Comparison of ENCODE assay signal across 26 cellular contexts in genomic region chr2:529852-530251, GRCh38.
DNase-seq lines count a peak whose midpoint lies in the region; ATAC-seq, FAIRE-seq and TF ChIP-seq lines count a peak whose summit lies in the region.
"Had no signal": no experiment of that assay in that cellular context is flagged by ENCODE, and none has a peak within 500 bp of the region (broad histone marks: within the 10 kb centered on the region; RNA-seq: fewer than 3 reads in every experiment).

No MANE protein-coding gene starts in this region.

- ATAC-seq in CD8-positive, alpha-beta T cell = no peak
- ATAC-seq in stimulated activated naive CD8-positive, alpha-beta T cell treated with anti-CD3 and anti-CD28 coated beads, Interleukin-15, amount 100 ng/mL, for 72 hours = no peak
- no peak for ATAC-seq in activated CD4-positive, alpha-beta T cell treated with anti-CD3 and anti-CD28 coated beads for 36 hours
- ATAC-seq: A549 had no signal

- H3K79me2 ChIP-seq in KMS-11 (ENCODE audit: insufficient read depth, low read depth) = no peaks in the 10 kb centered on the region

- no peaks in the 10 kb centered on the region for H4K20me1 ChIP-seq in KMS-11 (ENCODE audit: insufficient read depth)
- H4K20me1 ChIP-seq: BLaER1; BLaER1 treated with 17β-estradiol and CSF1 and Interleukin-3, amounts not matched to agents 10 nM and 100 nM had no signal

- H3K9ac ChIP-seq in KMS-11 = no peak overlapping the region
- H3K9ac ChIP-seq: BLaER1; BLaER1 treated with 17β-estradiol and CSF1 and Interleukin-3, amounts not matched to agents 10 nM and 100 nM had no signal

- no peaks in the 10 kb centered on the region for H3K36me3 Mint-ChIP-seq in CD8-positive, alpha-beta T cell
- no peaks in the 10 kb centered on the region for H3K36me3 Mint-ChIP-seq in Calu3 (ENCODE audit: insufficient read depth, unreplicated experiment)
- no peaks in the 10 kb centered on the region for H3K36me3 Mint-ChIP-seq in activated CD4-positive, alpha-beta T cell treated with anti-CD3 and anti-CD28 coated beads for 36 hours (ENCODE audit: low read depth)
- H3K36me3 Mint-ChIP-seq: CD14-positive monocyte; CD4-positive, alpha-beta memory T cell; CD4-positive, CD25-positive, alpha-beta regulatory T cell had no signal

- H3K4me3 ChIP-seq in CD8-positive, alpha-beta T cell (ENCODE audit: low read depth, low read length) = no peak overlapping the region
- no peak overlapping the region for H3K4me3 ChIP-seq in HEK293 (ENCODE audit: low read depth, low read length)
- H3K4me3 ChIP-seq in KMS-11 (IDR thresholded peaks at IDR 0.05; ENCODE audit: insufficient read depth, low read depth, low read length) = no peak overlapping the region
- H3K4me3 ChIP-seq: A549; BLaER1; BLaER1 treated with 17β-estradiol and CSF1 and Interleukin-3, amounts not matched to agents 10 nM and 100 nM had no signal

- FAIRE-seq in urothelium cell line (lab: Jason Lieb, UNC) = no peak
- FAIRE-seq: A549, D721Med had no signal

- peak; percentile 35 for TF ChIP-seq CTCF in CD8-positive, alpha-beta T cell (IDR thresholded peaks at IDR 0.05)
- TF ChIP-seq CTCF in Calu3 (IDR thresholded peaks at IDR 0.05; ENCODE audit: unreplicated experiment) = no peak
- no peak for TF ChIP-seq CTCF in HEK293 (tag by site-specific recombination; IDR thresholded peaks at IDR 0.05)
- peak; percentile 22; the same call in 1 of the 2 replicates for TF ChIP-seq CTCF in KMS-11 (conservative IDR thresholded peaks at IDR 0.05; ENCODE audit: low read depth, low read length)

- peaks cover 11% of the 10 kb centered on the region for H3K9me3 Mint-ChIP-seq in CD8-positive, alpha-beta T cell
- H3K9me3 Mint-ChIP-seq in Calu3 (ENCODE audit: low read depth, unreplicated experiment) = no peaks in the 10 kb centered on the region
- no peaks in the 10 kb centered on the region for H3K9me3 Mint-ChIP-seq in stimulated activated naive CD8-positive, alpha-beta T cell treated with anti-CD3 and anti-CD28 coated beads, Interleukin-15, amount 100 ng/mL, for 72 hours
- peaks cover 9% of the 10 kb centered on the region for H3K9me3 Mint-ChIP-seq in activated CD4-positive, alpha-beta T cell treated with anti-CD3 and anti-CD28 coated beads for 36 hours (ENCODE audit: low read depth)

- no peaks in the 10 kb centered on the region for H3K9me3 ChIP-seq in CD8-positive, alpha-beta T cell (ENCODE audit: low read length)
- H3K9me3 ChIP-seq in HEK293 (ENCODE audit: control insufficient read depth, insufficient read depth, low read depth, low read length) = no peaks in the 10 kb centered on the region
- H3K9me3 ChIP-seq: BE2C, BLaER1 had no signal

- H2AFZ ChIP-seq in KMS-11 (ENCODE audit: low read depth) = no peak overlapping the region

- no peaks in the 10 kb centered on the region for H3K4me1 ChIP-seq in CD8-positive, alpha-beta T cell (ENCODE audit: insufficient read depth, low read length)
- H3K4me1 ChIP-seq in HEK293 (ENCODE audit: control insufficient read depth, insufficient read depth, low read length) = no peaks in the 10 kb centered on the region
- no peaks in the 10 kb centered on the region for H3K4me1 ChIP-seq in KMS-11 (ENCODE audit: low read depth, poor library complexity, severe bottlenecking)
- H3K4me1 ChIP-seq: A549, BE2C, Caco-2 had no signal

- POLR2A ChIA-PET in CD8-positive, alpha-beta T cell (lab: Charles Lee) = no interaction called here
- POLR2A ChIA-PET in HEK293 (lab: Yijun Ruan, JAX) = no interaction called here
- POLR2A ChIA-PET in activated CD4-positive, alpha-beta T cell treated with anti-CD3 and anti-CD28 coated beads for 36 hours (lab: Charles Lee) = no interaction called here

- CTCF ChIA-PET in CD8-positive, alpha-beta T cell (lab: Charles Lee) = interaction anchor here (0.8 to 2.5 kb wide), 12 partner anchors 100 to 1021 kb away, joined by 3 to 33 read pairs (median 5); no protein-coding TSS in a partner anchor
- CTCF ChIA-PET in Calu3 (lab: Charles Lee) = interaction anchor here (0.6 to 1.2 kb wide), 2 partner anchors 104 to 1016 kb away, joined by 3 read pairs; no protein-coding TSS in a partner anchor
- CTCF ChIA-PET in HEK293 (lab: Yijun Ruan, JAX) = interaction anchor here (0.6 to 2.5 kb wide), 15 partner anchors 15 to 1240 kb away, joined by 3 to 27 read pairs (median 4); no protein-coding TSS in a partner anchor
- CTCF ChIA-PET in activated CD4-positive, alpha-beta T cell treated with anti-CD3 and anti-CD28 coated beads for 36 hours (lab: Charles Lee) = interaction anchor here (0.9 to 1.8 kb wide), 6 partner anchors 10 to 1021 kb away, joined by 3 to 7 read pairs (median 3); no protein-coding TSS in a partner anchor

- no TSS peak for BruUV-seq in Calu3 (replicated peaks; lab: Mats Ljungman, UMichigan)

- peaks cover 3% of the 10 kb centered on the region for H3K4me1 Mint-ChIP-seq in CD8-positive, alpha-beta T cell (ENCODE audit: low read depth)
- H3K4me1 Mint-ChIP-seq in Calu3 (ENCODE audit: low read depth, unreplicated experiment) = no peaks in the 10 kb centered on the region
- H3K4me1 Mint-ChIP-seq in stimulated activated naive CD8-positive, alpha-beta T cell treated with anti-CD3 and anti-CD28 coated beads, Interleukin-15, amount 100 ng/mL, for 72 hours = no peaks in the 10 kb centered on the region
- no peaks in the 10 kb centered on the region for H3K4me1 Mint-ChIP-seq in activated CD4-positive, alpha-beta T cell treated with anti-CD3 and anti-CD28 coated beads for 36 hours
- H3K4me1 Mint-ChIP-seq: B cell; CD14-positive monocyte; CD4-positive, alpha-beta memory T cell; CD4-positive, CD25-positive, alpha-beta regulatory T cell; CD8-positive, alpha-beta memory T cell had no signal

- H3K4me3 Mint-ChIP-seq in CD8-positive, alpha-beta T cell = no peak overlapping the region
- no peak overlapping the region for H3K4me3 Mint-ChIP-seq in Calu3 (ENCODE audit: low read depth, unreplicated experiment)
- H3K4me3 Mint-ChIP-seq in stimulated activated naive CD8-positive, alpha-beta T cell treated with anti-CD3 and anti-CD28 coated beads, Interleukin-15, amount 100 ng/mL, for 72 hours = no peak overlapping the region
- no peak overlapping the region for H3K4me3 Mint-ChIP-seq in activated CD4-positive, alpha-beta T cell treated with anti-CD3 and anti-CD28 coated beads for 36 hours
- H3K4me3 Mint-ChIP-seq: B cell; CD14-positive monocyte; CD4-positive, alpha-beta memory T cell; CD4-positive, alpha-beta T cell; CD4-positive, CD25-positive, alpha-beta regulatory T cell; CD8-positive, alpha-beta memory T cell had no signal

- H3K27me3 ChIP-seq in CD8-positive, alpha-beta T cell (ENCODE audit: insufficient read depth, low read length) = no peaks in the 10 kb centered on the region
- no peaks in the 10 kb centered on the region for H3K27me3 ChIP-seq in KMS-11 (ENCODE audit: insufficient read depth, low read depth)
- H3K27me3 ChIP-seq: BE2C; BLaER1; BLaER1 treated with 17β-estradiol and CSF1 and Interleukin-3, amounts not matched to agents 10 nM and 100 nM had no signal

- H3K36me3 ChIP-seq in CD8-positive, alpha-beta T cell (ENCODE audit: insufficient read depth, low read length) = no peaks in the 10 kb centered on the region
- H3K36me3 ChIP-seq in HEK293 (ENCODE audit: control insufficient read depth in 2 of 2, insufficient read depth in 1 of 2, low read length in 2 of 2) (no peaks in the 10 kb centered on the region), KMS-11 (ENCODE audit: insufficient read depth) (no peaks in the 10 kb centered on the region)
- H3K36me3 ChIP-seq: BE2C; BLaER1; BLaER1 treated with 17β-estradiol and CSF1 and Interleukin-3, amounts not matched to agents 10 nM and 100 nM had no signal

- no peak for DNase-seq in CD8-positive, alpha-beta T cell
- DNase-seq in Calu3 (no peak), C1 segment of cervical spinal cord (lab: John Stamatoyannopoulos, UW) (no peak), urothelium cell line (ENCODE audit: low spot score) (no peak)
- no peak for DNase-seq in stimulated activated naive CD8-positive, alpha-beta T cell treated with anti-CD3 and anti-CD28 coated beads, Interleukin-15, amount 100 ng/mL, for 72 hours
- no peak for DNase-seq in activated CD4-positive, alpha-beta T cell treated with anti-CD3 and anti-CD28 coated beads for 36 hours
- DNase-seq: 8988T; Caco-2; CD4-positive, alpha-beta T cell; DMS 273 treated with DMSO at 0.1 percent for 48 hours; DMS79; EL had no signal

- no peak overlapping the region for H3K27ac Mint-ChIP-seq in CD8-positive, alpha-beta T cell
- H3K27ac Mint-ChIP-seq in Calu3 (ENCODE audit: unreplicated experiment) = peak overlapping the region; percentile 4
- H3K27ac Mint-ChIP-seq in stimulated activated naive CD8-positive, alpha-beta T cell treated with anti-CD3 and anti-CD28 coated beads, Interleukin-15, amount 100 ng/mL, for 72 hours = no peak overlapping the region
- no peak overlapping the region for H3K27ac Mint-ChIP-seq in activated CD4-positive, alpha-beta T cell treated with anti-CD3 and anti-CD28 coated beads for 36 hours
- H3K27ac Mint-ChIP-seq: B cell; CD14-positive monocyte; CD4-positive, alpha-beta memory T cell; CD4-positive, alpha-beta T cell; CD4-positive, CD25-positive, alpha-beta regulatory T cell; CD8-positive, alpha-beta memory T cell had no signal

- no peak overlapping the region for H3K27ac ChIP-seq in CD8-positive, alpha-beta T cell (ENCODE audit: low read depth, low read length)
- H3K27ac ChIP-seq in HEK293 (ENCODE audit: extremely low read depth, low read depth, low read length) (no peak overlapping the region), KMS-11 (no peak overlapping the region)
- H3K27ac ChIP-seq: 22Rv1; A549; BLaER1; BLaER1 treated with 17β-estradiol and CSF1 and Interleukin-3, amounts not matched to agents 10 nM and 100 nM; C4-2B had no signal

- peaks cover 6% of the 10 kb centered on the region for H3K27me3 Mint-ChIP-seq in CD8-positive, alpha-beta T cell (ENCODE audit: low read depth)
- H3K27me3 Mint-ChIP-seq in Calu3 (ENCODE audit: unreplicated experiment) = no peaks in the 10 kb centered on the region
- H3K27me3 Mint-ChIP-seq in stimulated activated naive CD8-positive, alpha-beta T cell treated with anti-CD3 and anti-CD28 coated beads, Interleukin-15, amount 100 ng/mL, for 72 hours = no peaks in the 10 kb centered on the region
- H3K27me3 Mint-ChIP-seq in activated CD4-positive, alpha-beta T cell treated with anti-CD3 and anti-CD28 coated beads for 36 hours = peaks cover 2% of the 10 kb centered on the region
- H3K27me3 Mint-ChIP-seq: CD4-positive, CD25-positive, alpha-beta regulatory T cell had no signal

- intact Hi-C loops in CD8-positive, alpha-beta T cell (cut with DNase I, micrococcal nuclease) = loop anchor here (1.0 to 2.0 kb wide), 5 partner anchors 106 to 1239 kb away; no protein-coding TSS in a partner anchor
- intact Hi-C loops in Calu3 (cut with micrococcal nuclease; ENCODE audit: unreplicated experiment) = loop anchor here (1.0 to 10.0 kb wide), 3 partner anchors 107 to 1017 kb away; no protein-coding TSS in a partner anchor
- intact Hi-C loops in activated CD4-positive, alpha-beta T cell treated with anti-CD3 and anti-CD28 coated beads for 36 hours (cut with DNase I, micrococcal nuclease) = loop anchor here (1.0 to 5.0 kb wide), 3 partner anchors 107 to 1017 kb away; no protein-coding TSS in a partner anchor

- no peak overlapping the region for H3K4me2 ChIP-seq in KMS-11
- H3K4me2 ChIP-seq: A549 had no signal

TF ChIP-seq in HEK293, 187 proteins besides CTCF, POLR2A, EP300 and RAD21 (continues in another document):
- TF ChIP-seq SCRT2 (tag by site-specific recombination; IDR thresholded peaks at IDR 0.05) = no peak
- TF ChIP-seq ZNF133 (tag by site-specific recombination; IDR thresholded peaks at IDR 0.05) = peak; percentile 96
- TF ChIP-seq ZNF776 (tag by site-specific recombination; IDR thresholded peaks at IDR 0.05; ENCODE audit: borderline replicate concordance) = no peak

Comparison
In these comparisons a context has a peak if more than half of its experiments do, and no peak if none do; other contexts are left out.
1. CTCF ChIP-seq: peak in CD8-positive, alpha-beta T cell (single experiment) and KMS-11 (single experiment); none in Calu3 (single experiment) and HEK293 (single experiment).